In the genomic region with DNA sequence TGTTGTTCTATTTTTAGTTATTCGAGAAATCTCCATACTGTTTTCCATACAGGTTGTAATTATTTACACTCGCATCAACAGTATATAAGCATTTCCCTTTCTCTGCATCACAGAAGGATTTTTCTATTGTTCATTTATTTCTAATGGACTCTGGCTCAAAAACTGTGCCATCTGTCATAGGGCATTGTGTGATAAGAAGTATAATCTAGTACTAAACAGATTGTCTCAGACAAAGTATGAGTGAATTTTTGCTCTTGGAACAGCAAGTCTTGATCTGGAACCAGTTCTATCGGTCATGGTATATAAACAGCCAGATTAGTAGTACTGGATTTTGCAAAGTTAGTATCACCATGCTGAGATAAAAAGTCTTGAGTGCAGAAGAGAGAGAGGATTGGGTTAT, we compare ENCODE assay signal across 21 cellular contexts.
"Had no signal": no experiment of that assay in that cellular context is flagged by ENCODE, and none has a peak within 500 bp of the region (broad histone marks: within the 10 kb centered on the region; RNA-seq: fewer than 3 reads in every experiment).

No MANE protein-coding gene starts in this region.

- ATAC-seq: effector memory CD8-positive, alpha-beta T cell; esophagus mucosa; gastrocnemius medialis; heart right ventricle; left cardiac atrium; left lung; left ventricle myocardium superior; lower lobe of right lung; mucosa of descending colon; naive thymus-derived CD8-positive, alpha-beta T cell had no signal

- DNase-seq: cortex of kidney; effector CD8-positive, alpha-beta T cell; effector memory CD8-positive, alpha-beta T cell; endodermal cell; esophagus squamous epithelium; foreskin fibroblast; foreskin melanocyte; gastrocnemius medialis; glutamatergic neuron; head of caudate nucleus; heart right ventricle; hippocampal formation; left cardiac atrium; left lung; left ventricle myocardium superior; lower lobe of right lung; mesenchymal stem cell; mucosa of descending colon; naive B cell; naive thymus-derived CD8-positive, alpha-beta T cell had no signal
